Comparison of ENCODE assay signal across 8 cellular contexts in the genomic region with DNA sequence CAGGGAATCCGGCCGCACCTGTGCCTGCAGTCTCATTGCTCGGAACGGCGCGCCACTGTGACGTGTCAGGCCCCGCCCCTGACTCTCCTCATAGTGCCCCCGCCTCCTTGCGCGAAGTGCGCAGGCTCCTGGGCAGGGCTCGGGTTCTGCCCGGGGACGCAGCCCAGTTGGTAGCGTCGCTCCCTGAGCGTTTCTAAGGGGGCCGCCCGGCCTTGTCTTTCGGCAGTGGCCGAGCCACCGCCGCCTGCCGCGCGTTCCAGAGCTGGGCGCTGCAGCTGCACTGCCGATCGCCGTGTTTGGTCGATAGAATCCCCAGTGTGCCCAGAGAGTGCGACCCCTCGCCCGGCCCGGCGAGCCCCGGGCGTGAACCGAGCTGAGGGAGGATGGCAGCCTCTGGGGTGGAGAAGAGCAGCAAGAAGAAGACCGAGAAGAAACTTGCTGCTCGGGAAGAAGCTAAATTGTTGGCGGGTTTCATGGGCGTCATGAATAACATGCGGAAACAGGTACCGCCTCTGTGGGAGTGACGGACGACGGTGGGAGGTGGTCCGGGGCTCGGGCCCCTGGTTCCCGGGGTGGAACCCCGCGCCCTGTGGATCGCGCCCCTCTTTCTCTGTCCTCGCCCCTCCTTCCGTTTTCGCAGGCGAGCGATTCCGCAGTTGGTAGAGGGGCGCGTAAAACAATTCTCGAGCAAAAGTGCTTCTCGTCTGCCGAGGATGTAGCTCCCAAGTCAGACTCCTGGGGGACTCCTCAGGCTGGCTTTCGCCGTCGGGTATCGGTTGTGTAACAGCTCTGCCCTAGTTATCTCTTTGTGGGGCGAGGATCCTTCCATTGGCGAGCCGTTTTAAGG. TPM values are rescaled to one million over a fixed set of nuclear protein-coding genes. Genes with fewer than 3 reads are reported as not detected.
DNase-seq lines count a peak whose midpoint lies in the region; ATAC-seq and TF ChIP-seq lines count a peak whose summit lies in the region.

A gene with protein sequence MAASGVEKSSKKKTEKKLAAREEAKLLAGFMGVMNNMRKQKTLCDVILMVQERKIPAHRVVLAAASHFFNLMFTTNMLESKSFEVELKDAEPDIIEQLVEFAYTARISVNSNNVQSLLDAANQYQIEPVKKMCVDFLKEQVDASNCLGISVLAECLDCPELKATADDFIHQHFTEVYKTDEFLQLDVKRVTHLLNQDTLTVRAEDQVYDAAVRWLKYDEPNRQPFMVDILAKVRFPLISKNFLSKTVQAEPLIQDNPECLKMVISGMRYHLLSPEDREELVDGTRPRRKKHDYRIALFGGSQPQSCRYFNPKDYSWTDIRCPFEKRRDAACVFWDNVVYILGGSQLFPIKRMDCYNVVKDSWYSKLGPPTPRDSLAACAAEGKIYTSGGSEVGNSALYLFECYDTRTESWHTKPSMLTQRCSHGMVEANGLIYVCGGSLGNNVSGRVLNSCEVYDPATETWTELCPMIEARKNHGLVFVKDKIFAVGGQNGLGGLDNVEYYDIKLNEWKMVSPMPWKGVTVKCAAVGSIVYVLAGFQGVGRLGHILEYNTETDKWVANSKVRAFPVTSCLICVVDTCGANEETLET (plus strand): TSS at position 142 of the 847 bp plus-strand sequence. CDS start 242 bp downstream, at position 384.

- CTCF ChIA-PET in RWPE1 (lab: Yijun Ruan, JAX), result interaction anchor here (0.5 to 1.3 kb wide), 5 partner anchors 20 to 998 kb away, joined by 3 to 8 read pairs (median 4); no protein-coding TSS in a partner anchor

- H3K27me3 Mint-ChIP-seq in activated T-helper 2 cell treated with anti-CD3 and anti-CD28 coated beads, Interferon-gamma antibody, Interleukin-2, Interleukin-4, amounts not matched to agents 10 μg/mL and 5 μg/mL and 100 μg/mL, durations not matched to agents 14 hours and 24 hours and 36 hours (ENCODE audit: low read depth), result no peaks in the 10 kb centered on the region
- H3K27me3 Mint-ChIP-seq in naive thymus-derived CD8-positive, alpha-beta T cell, result no peaks in the 10 kb centered on the region

- H3K4me3 ChIP-seq in LNCaP clone FGC (ENCODE audit: low read depth, low read length) (peak within 1 kb of the TSS; percentile 85), fibroblast of mammary gland (ENCODE audit: control insufficient read depth, low read depth, low read length) (peak within 1 kb of the TSS; percentile 93)

- H3K4me3 Mint-ChIP-seq in activated T-helper 2 cell treated with anti-CD3 and anti-CD28 coated beads, Interferon-gamma antibody, Interleukin-2, Interleukin-4, amounts not matched to agents 10 μg/mL and 5 μg/mL and 100 μg/mL, durations not matched to agents 14 hours and 24 hours and 36 hours (ENCODE audit: low read depth), result peak within 1 kb of the TSS; percentile 93
- peak within 1 kb of the TSS; percentile 87 to 99 (median 96) for H3K4me3 Mint-ChIP-seq in naive thymus-derived CD8-positive, alpha-beta T cell

- no peaks in the 10 kb centered on the region for H3K9me3 Mint-ChIP-seq in activated T-helper 2 cell treated with anti-CD3 and anti-CD28 coated beads, Interferon-gamma antibody, Interleukin-2, Interleukin-4, amounts not matched to agents 10 μg/mL and 5 μg/mL and 100 μg/mL, durations not matched to agents 14 hours and 24 hours and 36 hours
- no peaks in the 10 kb centered on the region for H3K9me3 Mint-ChIP-seq in naive thymus-derived CD8-positive, alpha-beta T cell

- POLR2A ChIA-PET in RWPE1 (lab: Yijun Ruan, JAX; ENCODE audit: low non-redundant PET), result interaction anchor here (0.6 to 1.2 kb wide), 3 partner anchors 9 to 58 kb away, joined by 3 to 5 read pairs (median 4); no protein-coding TSS in a partner anchor
- POLR2A ChIA-PET in naive thymus-derived CD8-positive, alpha-beta T cell (lab: Charles Lee), result interaction anchor here (0.6 to 2.3 kb wide), 13 partner anchors 9 to 434 kb away, joined by 3 to 47 read pairs (median 4); a partner anchor contains a TSS

- TF ChIP-seq CTCF in LNCaP clone FGC (IDR thresholded peaks at IDR 0.05; ENCODE audit: control insufficient read depth, extremely low read depth, insufficient read depth) (peak; percentile 20; the same call in 1 of the 2 replicates), RWPE1 (conservative IDR thresholded peaks at IDR 0.05; ENCODE audit: low read depth) (no peak), fibroblast of mammary gland (conservative IDR thresholded peaks at IDR 0.05; ENCODE audit: control insufficient read depth, insufficient read depth, low read depth, low read length) (peak; percentile 17)

- peaks cover 5% of the 10 kb centered on the region for H3K36me3 Mint-ChIP-seq in activated T-helper 2 cell treated with anti-CD3 and anti-CD28 coated beads, Interferon-gamma antibody, Interleukin-2, Interleukin-4, amounts not matched to agents 10 μg/mL and 5 μg/mL and 100 μg/mL, durations not matched to agents 14 hours and 24 hours and 36 hours (ENCODE audit: low read depth)
- peaks cover 0 to 6% (median 0%) of the 10 kb centered on the region in 3 donors for H3K36me3 Mint-ChIP-seq in naive thymus-derived CD8-positive, alpha-beta T cell

- H3K27ac Mint-ChIP-seq in activated T-helper 2 cell treated with anti-CD3 and anti-CD28 coated beads, Interferon-gamma antibody, Interleukin-2, Interleukin-4, amounts not matched to agents 10 μg/mL and 5 μg/mL and 100 μg/mL, durations not matched to agents 14 hours and 24 hours and 36 hours, result peak within 1 kb of the TSS; percentile 93
- peak within 1 kb of the TSS; percentile 86 to 99 (median 97) for H3K27ac Mint-ChIP-seq in naive thymus-derived CD8-positive, alpha-beta T cell

- intact Hi-C loops in activated T-helper 2 cell treated with anti-CD3 and anti-CD28 coated beads, Interferon-gamma antibody, Interleukin-2, Interleukin-4, amounts not matched to agents 10 μg/mL and 5 μg/mL and 100 μg/mL, durations not matched to agents 14 hours and 24 hours and 36 hours (cut with micrococcal nuclease), result loop anchor here (1.0 to 5.0 kb wide), 4 partner anchors 75 to 369 kb away; a partner anchor contains a TSS

- peak; percentile 90 to 93 for ATAC-seq in naive thymus-derived CD8-positive, alpha-beta T cell

- H3K27ac ChIP-seq in RWPE1, result peak within 1 kb of the TSS; percentile 92

- H3K4me1 Mint-ChIP-seq in activated T-helper 2 cell treated with anti-CD3 and anti-CD28 coated beads, Interferon-gamma antibody, Interleukin-2, Interleukin-4, amounts not matched to agents 10 μg/mL and 5 μg/mL and 100 μg/mL, durations not matched to agents 14 hours and 24 hours and 36 hours (ENCODE audit: low read depth), result peaks cover 32% of the 10 kb centered on the region
- peaks cover 24 to 49% (median 47%) of the 10 kb centered on the region in 4 donors for H3K4me1 Mint-ChIP-seq in naive thymus-derived CD8-positive, alpha-beta T cell

- DNase-seq in EH (ENCODE audit: low read depth) (peak; percentile 92), GOT3 (lab: John Stamatoyannopoulos, UW) (peak; percentile 68), LNCaP clone FGC (ENCODE audit: low read depth) (peak; percentile 74), RWPE1 (ENCODE audit: low spot score) (peak; percentile 93), fibroblast of mammary gland (ENCODE audit: low read depth) (peak; percentile 84)
- DNase-seq in activated T-helper 2 cell treated with anti-CD3 and anti-CD28 coated beads, Interferon-gamma antibody, Interleukin-2, Interleukin-4, amounts not matched to agents 10 μg/mL and 5 μg/mL and 100 μg/mL, durations not matched to agents 14 hours and 24 hours and 36 hours (ENCODE audit: low spot score), result peak; percentile 94
- peak; percentile 91 to 97 (median 95) for DNase-seq in naive thymus-derived CD8-positive, alpha-beta T cell
- peak; percentile 95 for DNase-seq in stimulated activated naive CD4-positive, alpha-beta T cell treated with Interleukin-2 at 50 U/mL for 16 hours (lab: John Stamatoyannopoulos, UW)

RNA-seq across cellular contexts. Expression of the gene that starts here (rescaled TPM):
- 20.2 and 21.6 TPM in 2 replicates for total RNA-seq in activated T-helper 2 cell treated with anti-CD3 and anti-CD28 coated beads, Interferon-gamma antibody, Interleukin-2, Interleukin-4, amounts not matched to agents 10 μg/mL and 5 μg/mL and 100 μg/mL, durations not matched to agents 14 hours and 24 hours and 36 hours
- 10 to 100 TPM; 29.9 to 32.3 TPM for total RNA-seq in naive thymus-derived CD8-positive, alpha-beta T cell
- polyA plus RNA-seq in naive thymus-derived CD8-positive, alpha-beta T cell, result 10 to 100 TPM; 19.7 to 29.7 (median 22.5) TPM

Comparison
In these comparisons a context has a peak if more than half of its experiments do, and no peak if none do; other contexts are left out.
1. Peak in every context shown above with its lines: DNase-seq, ATAC-seq, H3K4me3 ChIP-seq and H3K27ac ChIP-seq.